Comparison of ENCODE assay signal across 8 cellular contexts in the genomic region with DNA sequence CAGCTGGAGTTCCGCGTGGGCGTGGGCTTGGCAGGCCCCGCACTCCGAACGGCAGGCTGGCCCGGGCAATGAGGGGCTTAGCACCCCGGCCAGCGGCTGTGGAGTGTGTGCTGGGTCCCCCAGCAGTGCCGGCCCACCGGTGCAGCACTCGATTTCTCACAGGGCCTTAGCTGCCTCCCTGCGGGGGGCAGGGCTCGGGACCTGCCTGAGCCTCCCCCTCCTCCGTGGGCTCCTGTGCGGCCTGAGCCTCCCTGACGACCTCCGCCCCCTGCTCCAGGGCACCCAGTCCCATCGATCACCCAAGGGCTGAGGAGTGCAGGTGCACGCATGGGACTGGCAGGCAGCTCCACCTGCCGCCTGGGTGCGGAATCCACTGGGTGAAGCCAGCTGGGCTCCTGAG.
"Had no signal": no experiment of that assay in that cellular context is flagged by ENCODE, and none has a peak within 500 bp of the region (broad histone marks: within the 10 kb centered on the region; RNA-seq: fewer than 3 reads in every experiment).

No MANE protein-coding gene starts in this region.

- H3K9me3 ChIP-seq: HAP-1 had no signal

- H3K4me1 ChIP-seq: HAP-1 had no signal

- H3K4me3 ChIP-seq: GM23248, GM23338, HAP-1 had no signal

- H3K27ac ChIP-seq: GM23248 had no signal

- H3K4me3 Mint-ChIP-seq: GM23338, H9, HFFc6 had no signal

- H3K27ac Mint-ChIP-seq: GM23338, H9, HFFc6 had no signal

- ATAC-seq: GM23338, HCT116 had no signal

- H3K36me3 ChIP-seq: HAP-1 had no signal

- H3K4me1 Mint-ChIP-seq: GM23338, H9 had no signal

- DNase-seq: GM23248, GOT3, H9, HCEC 1CT, HFFc6 had no signal
